Comparison of ENCODE assay signal across 1 cellular context in genomic region chr11:69636870-69637600, GRCh38.
TF ChIP-seq lines count a peak whose summit lies in the region.

No MANE protein-coding gene starts in this region.

TF ChIP-seq in H1, 55 proteins besides CTCF, POLR2A, EP300 and RAD21 (continued from another document):
- TF ChIP-seq E2F6 (IDR thresholded peaks at IDR 0.05) (no peak; the same call in 1 of the 2 replicates), ATF3 (IDR thresholded peaks at IDR 0.05; ENCODE audit: insufficient read depth, low read depth, low read length) (no peak), TAF7 (optimal IDR thresholded peaks at IDR 0.05; ENCODE audit: borderline replicate concordance, low read depth, low read length) (peak; percentile 18), POLR2AphosphoS5 (IDR thresholded peaks at IDR 0.05; ENCODE audit: low read depth, low read length) (no peak), KDM5A (IDR thresholded peaks at IDR 0.05; ENCODE audit: low read length) (no peak), JUND (IDR thresholded peaks at IDR 0.05; ENCODE audit: low read length) (no peak), RNF2 (IDR thresholded peaks at IDR 0.05; ENCODE audit: borderline replicate concordance, low read depth, low read length, missing control alignments, poor library complexity, severe bottlenecking) (peak; percentile 42), SIX5 (IDR thresholded peaks at IDR 0.05; ENCODE audit: low read depth, low read length) (no peak), NANOG (IDR thresholded peaks at IDR 0.05; ENCODE audit: insufficient read depth, low read depth, low read length, poor library complexity, severe bottlenecking) (no peak), CBX5 (IDR thresholded peaks at IDR 0.05; ENCODE audit: low read depth, low read length) (no peak), KDM1A (IDR thresholded peaks at IDR 0.05; ENCODE audit: borderline replicate concordance, low read length) (no peak), POU5F1 (IDR thresholded peaks at IDR 0.05; ENCODE audit: low read depth, low read length) (no peak), ZNF274 (IDR thresholded peaks at IDR 0.05; ENCODE audit: borderline replicate concordance, extremely low read depth, low read length) (no peak)
